ENCODE assay signal across 3 cellular contexts in the genomic region with DNA sequence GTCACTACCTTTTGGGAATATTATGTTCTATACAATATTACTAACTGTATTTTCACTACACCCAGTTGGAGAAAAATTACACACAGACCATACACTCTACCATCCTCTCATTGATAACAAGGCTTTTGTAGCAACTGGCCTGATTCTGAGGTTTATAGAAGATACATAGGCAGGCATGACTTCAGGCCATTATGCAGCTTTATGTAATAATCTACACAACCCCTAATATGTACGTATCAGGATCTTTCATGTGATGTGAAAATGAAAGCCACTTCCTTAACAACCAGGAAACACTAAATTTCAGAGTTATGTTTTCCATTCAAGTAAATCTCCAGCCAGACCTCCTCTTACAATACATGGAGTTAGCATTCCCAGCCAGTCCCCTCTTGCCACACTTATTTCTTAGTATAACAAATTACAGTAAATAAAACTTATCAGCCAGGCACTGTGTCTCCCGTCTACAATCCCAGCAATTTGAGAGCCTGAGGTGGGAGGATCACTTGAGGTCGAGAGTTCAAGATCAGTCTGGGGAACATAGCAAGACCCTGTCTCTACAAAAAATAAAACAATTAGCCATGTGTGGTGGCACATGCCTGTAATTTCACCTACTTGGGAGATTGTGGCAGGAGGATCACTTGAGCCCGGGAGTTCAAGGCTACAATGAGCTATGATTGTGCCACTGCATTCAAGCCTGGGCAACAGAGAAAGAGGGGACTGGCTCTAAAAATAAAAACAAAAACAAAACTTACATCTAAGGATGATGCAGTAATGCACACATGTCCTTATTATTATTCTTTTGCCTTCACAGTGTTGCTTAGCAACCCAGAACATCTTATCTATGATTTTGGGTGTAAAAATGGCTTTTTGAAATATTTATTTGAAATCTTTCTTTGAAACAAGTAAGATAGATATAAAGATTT.
TF ChIP-seq lines count a peak whose summit lies in the region.

No MANE protein-coding gene starts in this region.

TF ChIP-seq in liver, 16 proteins besides CTCF, POLR2A, EP300 and RAD21:
- TF ChIP-seq HNF4A (conservative IDR thresholded peaks at IDR 0.05) (no peak), NR2F2 (IDR thresholded peaks at IDR 0.05) (no peak), SP1 (IDR thresholded peaks at IDR 0.05) (no peak)

TF ChIP-seq in HepG2, 621 proteins besides CTCF, POLR2A, EP300 and RAD21 (continues in another document):
- TF ChIP-seq ZNF761 (CRISPR knock-in tag; conservative IDR thresholded peaks at IDR 0.05) = no peak
- TF ChIP-seq, protein P1, sequence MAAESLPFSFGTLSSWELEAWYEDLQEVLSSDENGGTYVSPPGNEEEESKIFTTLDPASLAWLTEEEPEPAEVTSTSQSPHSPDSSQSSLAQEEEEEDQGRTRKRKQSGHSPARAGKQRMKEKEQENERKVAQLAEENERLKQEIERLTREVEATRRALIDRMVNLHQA (CRISPR knock-in tag; IDR thresholded peaks at IDR 0.05) = no peak
- TF ChIP-seq, protein P2, sequence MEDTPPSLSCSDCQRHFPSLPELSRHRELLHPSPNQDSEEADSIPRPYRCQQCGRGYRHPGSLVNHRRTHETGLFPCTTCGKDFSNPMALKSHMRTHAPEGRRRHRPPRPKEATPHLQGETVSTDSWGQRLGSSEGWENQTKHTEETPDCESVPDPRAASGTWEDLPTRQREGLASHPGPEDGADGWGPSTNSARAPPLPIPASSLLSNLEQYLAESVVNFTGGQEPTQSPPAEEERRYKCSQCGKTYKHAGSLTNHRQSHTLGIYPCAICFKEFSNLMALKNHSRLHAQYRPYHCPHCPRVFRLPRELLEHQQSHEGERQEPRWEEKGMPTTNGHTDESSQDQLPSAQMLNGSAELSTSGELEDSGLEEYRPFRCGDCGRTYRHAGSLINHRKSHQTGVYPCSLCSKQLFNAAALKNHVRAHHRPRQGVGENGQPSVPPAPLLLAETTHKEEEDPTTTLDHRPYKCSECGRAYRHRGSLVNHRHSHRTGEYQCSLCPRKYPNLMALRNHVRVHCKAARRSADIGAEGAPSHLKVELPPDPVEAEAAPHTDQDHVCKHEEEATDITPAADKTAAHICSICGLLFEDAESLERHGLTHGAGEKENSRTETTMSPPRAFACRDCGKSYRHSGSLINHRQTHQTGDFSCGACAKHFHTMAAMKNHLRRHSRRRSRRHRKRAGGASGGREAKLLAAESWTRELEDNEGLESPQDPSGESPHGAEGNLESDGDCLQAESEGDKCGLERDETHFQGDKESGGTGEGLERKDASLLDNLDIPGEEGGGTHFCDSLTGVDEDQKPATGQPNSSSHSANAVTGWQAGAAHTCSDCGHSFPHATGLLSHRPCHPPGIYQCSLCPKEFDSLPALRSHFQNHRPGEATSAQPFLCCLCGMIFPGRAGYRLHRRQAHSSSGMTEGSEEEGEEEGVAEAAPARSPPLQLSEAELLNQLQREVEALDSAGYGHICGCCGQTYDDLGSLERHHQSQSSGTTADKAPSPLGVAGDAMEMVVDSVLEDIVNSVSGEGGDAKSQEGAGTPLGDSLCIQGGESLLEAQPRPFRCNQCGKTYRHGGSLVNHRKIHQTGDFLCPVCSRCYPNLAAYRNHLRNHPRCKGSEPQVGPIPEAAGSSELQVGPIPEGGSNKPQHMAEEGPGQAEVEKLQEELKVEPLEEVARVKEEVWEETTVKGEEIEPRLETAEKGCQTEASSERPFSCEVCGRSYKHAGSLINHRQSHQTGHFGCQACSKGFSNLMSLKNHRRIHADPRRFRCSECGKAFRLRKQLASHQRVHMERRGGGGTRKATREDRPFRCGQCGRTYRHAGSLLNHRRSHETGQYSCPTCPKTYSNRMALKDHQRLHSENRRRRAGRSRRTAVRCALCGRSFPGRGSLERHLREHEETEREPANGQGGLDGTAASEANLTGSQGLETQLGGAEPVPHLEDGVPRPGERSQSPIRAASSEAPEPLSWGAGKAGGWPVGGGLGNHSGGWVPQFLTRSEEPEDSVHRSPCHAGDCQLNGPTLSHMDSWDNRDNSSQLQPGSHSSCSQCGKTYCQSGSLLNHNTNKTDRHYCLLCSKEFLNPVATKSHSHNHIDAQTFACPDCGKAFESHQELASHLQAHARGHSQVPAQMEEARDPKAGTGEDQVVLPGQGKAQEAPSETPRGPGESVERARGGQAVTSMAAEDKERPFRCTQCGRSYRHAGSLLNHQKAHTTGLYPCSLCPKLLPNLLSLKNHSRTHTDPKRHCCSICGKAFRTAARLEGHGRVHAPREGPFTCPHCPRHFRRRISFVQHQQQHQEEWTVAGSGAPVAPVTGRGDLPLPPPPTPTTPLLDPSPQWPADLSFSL (CRISPR knock-in tag; IDR thresholded peaks at IDR 0.05) = no peak
- TF ChIP-seq ZNF496 (CRISPR knock-in tag; IDR thresholded peaks at IDR 0.05; ENCODE audit: insufficient replicate concordance) = no peak
- no peak for TF ChIP-seq RFX1 (IDR thresholded peaks at IDR 0.05)
- TF ChIP-seq JUNB (CRISPR knock-in tag; IDR thresholded peaks at IDR 0.05; ENCODE audit: borderline replicate concordance) = no peak
- no peak for TF ChIP-seq CBX1 (IDR thresholded peaks at IDR 0.05; ENCODE audit: low read depth)
- TF ChIP-seq, protein P3, sequence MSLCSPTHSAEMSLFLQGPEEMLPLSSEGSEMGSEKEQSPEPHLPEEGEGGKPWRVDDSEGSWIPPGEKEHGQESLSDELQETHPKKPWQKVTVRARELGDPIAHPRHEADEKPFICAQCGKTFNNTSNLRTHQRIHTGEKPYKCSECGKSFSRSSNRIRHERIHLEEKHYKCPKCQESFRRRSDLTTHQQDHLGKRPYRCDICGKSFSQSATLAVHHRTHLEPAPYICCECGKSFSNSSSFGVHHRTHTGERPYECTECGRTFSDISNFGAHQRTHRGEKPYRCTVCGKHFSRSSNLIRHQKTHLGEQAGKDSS (CRISPR knock-in tag; IDR thresholded peaks at IDR 0.05; ENCODE audit: borderline replicate concordance, low read depth) = no peak
- no peak for TF ChIP-seq RFXAP (CRISPR knock-in tag; IDR thresholded peaks at IDR 0.05; ENCODE audit: borderline replicate concordance)
- TF ChIP-seq, protein P4, sequence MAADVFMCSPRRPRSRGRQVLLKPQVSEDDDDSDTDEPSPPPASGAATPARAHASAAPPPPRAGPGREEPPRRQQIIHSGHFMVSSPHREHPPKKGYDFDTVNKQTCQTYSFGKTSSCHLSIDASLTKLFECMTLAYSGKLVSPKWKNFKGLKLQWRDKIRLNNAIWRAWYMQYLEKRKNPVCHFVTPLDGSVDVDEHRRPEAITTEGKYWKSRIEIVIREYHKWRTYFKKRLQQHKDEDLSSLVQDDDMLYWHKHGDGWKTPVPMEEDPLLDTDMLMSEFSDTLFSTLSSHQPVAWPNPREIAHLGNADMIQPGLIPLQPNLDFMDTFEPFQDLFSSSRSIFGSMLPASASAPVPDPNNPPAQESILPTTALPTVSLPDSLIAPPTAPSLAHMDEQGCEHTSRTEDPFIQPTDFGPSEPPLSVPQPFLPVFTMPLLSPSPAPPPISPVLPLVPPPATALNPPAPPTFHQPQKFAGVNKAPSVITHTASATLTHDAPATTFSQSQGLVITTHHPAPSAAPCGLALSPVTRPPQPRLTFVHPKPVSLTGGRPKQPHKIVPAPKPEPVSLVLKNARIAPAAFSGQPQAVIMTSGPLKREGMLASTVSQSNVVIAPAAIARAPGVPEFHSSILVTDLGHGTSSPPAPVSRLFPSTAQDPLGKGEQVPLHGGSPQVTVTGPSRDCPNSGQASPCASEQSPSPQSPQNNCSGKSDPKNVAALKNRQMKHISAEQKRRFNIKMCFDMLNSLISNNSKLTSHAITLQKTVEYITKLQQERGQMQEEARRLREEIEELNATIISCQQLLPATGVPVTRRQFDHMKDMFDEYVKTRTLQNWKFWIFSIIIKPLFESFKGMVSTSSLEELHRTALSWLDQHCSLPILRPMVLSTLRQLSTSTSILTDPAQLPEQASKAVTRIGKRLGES (CRISPR knock-in tag; IDR thresholded peaks at IDR 0.05; ENCODE audit: borderline replicate concordance) = no peak
- TF ChIP-seq ZNF335 (CRISPR knock-in tag; IDR thresholded peaks at IDR 0.05) = no peak
- TF ChIP-seq HNRNPK (IDR thresholded peaks at IDR 0.05; ENCODE audit: low read depth, low read length, poor library complexity, severe bottlenecking) = no peak

TF ChIP-seq in GM12878, 131 proteins besides CTCF, POLR2A, EP300 and RAD21:
- TF ChIP-seq POU2F2 (IDR thresholded peaks at IDR 0.05; ENCODE audit: borderline replicate concordance, low read depth, low read length) (no peak), TCF3 (IDR thresholded peaks at IDR 0.05; ENCODE audit: borderline replicate concordance, insufficient read depth, low read depth, low read length) (no peak), SUPT20H (IDR thresholded peaks at IDR 0.05; ENCODE audit: borderline replicate concordance, control insufficient read depth, low read depth, low read length) (no peak), ZNF24 (IDR thresholded peaks at IDR 0.05) (no peak), GABPA (IDR thresholded peaks at IDR 0.05; ENCODE audit: low read depth) (no peak), RFX5 (IDR thresholded peaks at IDR 0.05; ENCODE audit: low read depth, low read length) (no peak)
- TF ChIP-seq, protein P5, sequence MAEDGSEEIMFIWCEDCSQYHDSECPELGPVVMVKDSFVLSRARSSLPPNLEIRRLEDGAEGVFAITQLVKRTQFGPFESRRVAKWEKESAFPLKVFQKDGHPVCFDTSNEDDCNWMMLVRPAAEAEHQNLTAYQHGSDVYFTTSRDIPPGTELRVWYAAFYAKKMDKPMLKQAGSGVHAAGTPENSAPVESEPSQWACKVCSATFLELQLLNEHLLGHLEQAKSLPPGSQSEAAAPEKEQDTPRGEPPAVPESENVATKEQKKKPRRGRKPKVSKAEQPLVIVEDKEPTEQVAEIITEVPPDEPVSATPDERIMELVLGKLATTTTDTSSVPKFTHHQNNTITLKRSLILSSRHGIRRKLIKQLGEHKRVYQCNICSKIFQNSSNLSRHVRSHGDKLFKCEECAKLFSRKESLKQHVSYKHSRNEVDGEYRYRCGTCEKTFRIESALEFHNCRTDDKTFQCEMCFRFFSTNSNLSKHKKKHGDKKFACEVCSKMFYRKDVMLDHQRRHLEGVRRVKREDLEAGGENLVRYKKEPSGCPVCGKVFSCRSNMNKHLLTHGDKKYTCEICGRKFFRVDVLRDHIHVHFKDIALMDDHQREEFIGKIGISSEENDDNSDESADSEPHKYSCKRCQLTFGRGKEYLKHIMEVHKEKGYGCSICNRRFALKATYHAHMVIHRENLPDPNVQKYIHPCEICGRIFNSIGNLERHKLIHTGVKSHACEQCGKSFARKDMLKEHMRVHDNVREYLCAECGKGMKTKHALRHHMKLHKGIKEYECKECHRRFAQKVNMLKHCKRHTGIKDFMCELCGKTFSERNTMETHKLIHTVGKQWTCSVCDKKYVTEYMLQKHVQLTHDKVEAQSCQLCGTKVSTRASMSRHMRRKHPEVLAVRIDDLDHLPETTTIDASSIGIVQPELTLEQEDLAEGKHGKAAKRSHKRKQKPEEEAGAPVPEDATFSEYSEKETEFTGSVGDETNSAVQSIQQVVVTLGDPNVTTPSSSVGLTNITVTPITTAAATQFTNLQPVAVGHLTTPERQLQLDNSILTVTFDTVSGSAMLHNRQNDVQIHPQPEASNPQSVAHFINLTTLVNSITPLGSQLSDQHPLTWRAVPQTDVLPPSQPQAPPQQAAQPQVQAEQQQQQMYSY (CRISPR knock-in tag; IDR thresholded peaks at IDR 0.05) = no peak
- TF ChIP-seq, protein P6, sequence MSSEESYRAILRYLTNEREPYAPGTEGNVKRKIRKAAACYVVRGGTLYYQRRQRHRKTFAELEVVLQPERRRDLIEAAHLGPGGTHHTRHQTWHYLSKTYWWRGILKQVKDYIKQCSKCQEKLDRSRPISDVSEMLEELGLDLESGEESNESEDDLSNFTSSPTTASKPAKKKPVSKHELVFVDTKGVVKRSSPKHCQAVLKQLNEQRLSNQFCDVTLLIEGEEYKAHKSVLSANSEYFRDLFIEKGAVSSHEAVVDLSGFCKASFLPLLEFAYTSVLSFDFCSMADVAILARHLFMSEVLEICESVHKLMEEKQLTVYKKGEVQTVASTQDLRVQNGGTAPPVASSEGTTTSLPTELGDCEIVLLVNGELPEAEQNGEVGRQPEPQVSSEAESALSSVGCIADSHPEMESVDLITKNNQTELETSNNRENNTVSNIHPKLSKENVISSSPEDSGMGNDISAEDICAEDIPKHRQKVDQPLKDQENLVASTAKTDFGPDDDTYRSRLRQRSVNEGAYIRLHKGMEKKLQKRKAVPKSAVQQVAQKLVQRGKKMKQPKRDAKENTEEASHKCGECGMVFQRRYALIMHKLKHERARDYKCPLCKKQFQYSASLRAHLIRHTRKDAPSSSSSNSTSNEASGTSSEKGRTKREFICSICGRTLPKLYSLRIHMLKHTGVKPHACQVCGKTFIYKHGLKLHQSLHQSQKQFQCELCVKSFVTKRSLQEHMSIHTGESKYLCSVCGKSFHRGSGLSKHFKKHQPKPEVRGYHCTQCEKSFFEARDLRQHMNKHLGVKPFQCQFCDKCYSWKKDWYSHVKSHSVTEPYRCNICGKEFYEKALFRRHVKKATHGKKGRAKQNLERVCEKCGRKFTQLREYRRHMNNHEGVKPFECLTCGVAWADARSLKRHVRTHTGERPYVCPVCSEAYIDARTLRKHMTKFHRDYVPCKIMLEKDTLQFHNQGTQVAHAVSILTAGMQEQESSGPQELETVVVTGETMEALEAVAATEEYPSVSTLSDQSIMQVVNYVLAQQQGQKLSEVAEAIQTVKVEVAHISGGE (CRISPR knock-in tag; IDR thresholded peaks at IDR 0.05) = no peak
- TF ChIP-seq, protein P7, sequence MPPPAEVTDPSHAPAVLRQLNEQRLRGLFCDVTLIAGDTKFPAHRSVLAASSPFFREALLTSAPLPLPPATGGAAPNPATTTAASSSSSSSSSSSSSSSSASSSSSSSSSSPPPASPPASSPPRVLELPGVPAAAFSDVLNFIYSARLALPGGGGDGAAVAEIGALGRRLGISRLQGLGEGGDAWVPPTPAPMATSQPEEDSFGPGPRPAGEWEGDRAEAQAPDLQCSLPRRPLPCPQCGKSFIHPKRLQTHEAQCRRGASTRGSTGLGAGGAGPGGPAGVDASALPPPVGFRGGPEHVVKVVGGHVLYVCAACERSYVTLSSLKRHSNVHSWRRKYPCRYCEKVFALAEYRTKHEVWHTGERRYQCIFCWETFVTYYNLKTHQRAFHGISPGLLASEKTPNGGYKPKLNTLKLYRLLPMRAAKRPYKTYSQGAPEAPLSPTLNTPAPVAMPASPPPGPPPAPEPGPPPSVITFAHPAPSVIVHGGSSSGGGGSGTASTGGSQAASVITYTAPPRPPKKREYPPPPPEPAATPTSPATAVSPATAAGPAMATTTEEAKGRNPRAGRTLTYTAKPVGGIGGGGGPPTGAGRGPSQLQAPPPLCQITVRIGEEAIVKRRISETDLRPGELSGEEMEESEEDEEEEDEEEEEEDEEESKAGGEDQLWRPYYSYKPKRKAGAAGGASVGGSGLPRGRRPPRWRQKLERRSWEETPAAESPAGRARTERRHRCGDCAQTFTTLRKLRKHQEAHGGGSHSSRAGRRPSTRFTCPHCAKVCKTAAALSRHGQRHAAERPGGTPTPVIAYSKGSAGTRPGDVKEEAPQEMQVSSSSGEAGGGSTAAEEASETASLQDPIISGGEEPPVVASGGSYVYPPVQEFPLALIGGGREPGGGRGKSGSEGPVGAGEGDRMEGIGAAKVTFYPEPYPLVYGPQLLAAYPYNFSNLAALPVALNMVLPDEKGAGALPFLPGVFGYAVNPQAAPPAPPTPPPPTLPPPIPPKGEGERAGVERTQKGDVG (CRISPR knock-in tag; IDR thresholded peaks at IDR 0.05) = no peak
TF ChIP-seq in GM12878: peak in this region for 0.
